8 cellular contexts compared by ENCODE assay signal in genomic region chr12:93785262-93786010, GRCh38.
DNase-seq lines count a peak whose midpoint lies in the region; ATAC-seq and TF ChIP-seq lines count a peak whose summit lies in the region.

No MANE protein-coding gene starts in this region.

- H3K27me3 Mint-ChIP-seq in WTC11 (ENCODE audit: low read depth), result no peaks in the 10 kb centered on the region

- no peaks in the 10 kb centered on the region for H3K27me3 ChIP-seq in dorsolateral prefrontal cortex
- no peaks in the 10 kb centered on the region for H3K27me3 ChIP-seq in thoracic aorta (replicated peaks; ENCODE audit: insufficient read depth)

- intact Hi-C loops in dorsolateral prefrontal cortex (cut with DNase I), result no loop called here

- POLR2A ChIA-PET in WTC11 (lab: Charles Lee), result no interaction called here

- peak overlapping the region in 3 of 59 donors; percentile 8 to 23 (median 22) for H3K4me3 ChIP-seq in dorsolateral prefrontal cortex
- peak overlapping the region; percentile 56 for H3K4me3 ChIP-seq in thoracic aorta

- DNase-seq in activated T-cell treated with anti-CD3 and anti-CD28 coated beads for 24 hours (ENCODE audit: low read depth) (peak; percentile 37), activated T-cell treated with anti-CD3 and anti-CD28 coated beads for 4 hours (no peak), WTC11 (ENCODE audit: low spot score) (no peak), dorsolateral prefrontal cortex (no peak), mucosa of gallbladder (ENCODE audit: low spot score) (peak; percentile 41), thoracic aorta (ENCODE audit: low spot score) (peak; percentile 45), cerebellum (ENCODE audit: low spot score) (no peak)

- peaks cover 25 to 42% of the 10 kb centered on the region in 2 donors for H3K4me1 ChIP-seq in thoracic aorta (ENCODE audit: control insufficient read depth in 1 of 2, low read depth in 2 of 2)

- 0 out of 2 replicates have a peak overlapping the region, but pooled peaks have one; percentile 30 for H3K27ac Mint-ChIP-seq in WTC11

- no peak for TF ChIP-seq CTCF in WTC11 (IDR thresholded peaks at IDR 0.05)
- TF ChIP-seq CTCF in dorsolateral prefrontal cortex (IDR thresholded peaks at IDR 0.05 in 54 of 56, conservative IDR thresholded peaks at IDR 0.05 in 2 of 56; ENCODE audit: low read depth in 1 of 56, partially characterized antibody in 56 of 56), result no peak
- no peak for TF ChIP-seq CTCF in thoracic aorta (IDR thresholded peaks at IDR 0.05)

- peaks cover 3% of the 10 kb centered on the region for H3K36me3 Mint-ChIP-seq in WTC11

- no peaks in the 10 kb centered on the region for H3K9me3 ChIP-seq in thoracic aorta

- H3K27ac ChIP-seq in dorsolateral prefrontal cortex (peak overlapping the region in 55 of 59 donors; percentile 1 to 86 (median 68)), thoracic aorta (peak overlapping the region; percentile 78 to 88)

- peaks cover 27% of the 10 kb centered on the region for H3K4me1 Mint-ChIP-seq in WTC11

- H3K4me3 Mint-ChIP-seq in WTC11, result no peak overlapping the region

- H3K9me3 Mint-ChIP-seq in WTC11, result peaks cover 15% of the 10 kb centered on the region

- no peaks in the 10 kb centered on the region for H3K36me3 ChIP-seq in thoracic aorta

- ATAC-seq in WTC11, result peak; percentile 73
- peak; percentile 97 for ATAC-seq in thoracic aorta (ENCODE audit: insufficient number of reproducible peaks, low FRiP score, low read depth)
- no peak for ATAC-seq in HG03045 (IDR thresholded peaks at IDR 0.05; ENCODE audit: unreplicated experiment)

- CTCF ChIA-PET in WTC11 (lab: Charles Lee), result interaction anchor here (0.9 to 1.4 kb wide), 5 partner anchors 17 to 317 kb away, joined by 3 to 5 read pairs (median 3); no protein-coding TSS in a partner anchor

TF ChIP-seq in WTC11, 78 proteins besides CTCF, POLR2A, EP300 and RAD21:
- TF ChIP-seq JUN (CRISPR knock-in tag; IDR thresholded peaks at IDR 0.05) (no peak), SMAD3 (CRISPR knock-in tag; IDR thresholded peaks at IDR 0.05; ENCODE audit: borderline replicate concordance) (no peak), ZNF512 (CRISPR knock-in tag; IDR thresholded peaks at IDR 0.05; ENCODE audit: borderline replicate concordance) (no peak), PRRX2 (CRISPR knock-in tag; IDR thresholded peaks at IDR 0.05) (no peak), TEAD1 (CRISPR knock-in tag; IDR thresholded peaks at IDR 0.05) (no peak), HMGA2 (CRISPR knock-in tag; IDR thresholded peaks at IDR 0.05) (no peak), HMGXB4 (CRISPR knock-in tag; IDR thresholded peaks at IDR 0.05) (no peak), ATF1 (CRISPR knock-in tag; IDR thresholded peaks at IDR 0.05) (no peak)
- TF ChIP-seq, protein P1, sequence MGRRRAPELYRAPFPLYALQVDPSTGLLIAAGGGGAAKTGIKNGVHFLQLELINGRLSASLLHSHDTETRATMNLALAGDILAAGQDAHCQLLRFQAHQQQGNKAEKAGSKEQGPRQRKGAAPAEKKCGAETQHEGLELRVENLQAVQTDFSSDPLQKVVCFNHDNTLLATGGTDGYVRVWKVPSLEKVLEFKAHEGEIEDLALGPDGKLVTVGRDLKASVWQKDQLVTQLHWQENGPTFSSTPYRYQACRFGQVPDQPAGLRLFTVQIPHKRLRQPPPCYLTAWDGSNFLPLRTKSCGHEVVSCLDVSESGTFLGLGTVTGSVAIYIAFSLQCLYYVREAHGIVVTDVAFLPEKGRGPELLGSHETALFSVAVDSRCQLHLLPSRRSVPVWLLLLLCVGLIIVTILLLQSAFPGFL (CRISPR knock-in tag; IDR thresholded peaks at IDR 0.05; ENCODE audit: borderline replicate concordance), result no peak
- TF ChIP-seq, protein P2, sequence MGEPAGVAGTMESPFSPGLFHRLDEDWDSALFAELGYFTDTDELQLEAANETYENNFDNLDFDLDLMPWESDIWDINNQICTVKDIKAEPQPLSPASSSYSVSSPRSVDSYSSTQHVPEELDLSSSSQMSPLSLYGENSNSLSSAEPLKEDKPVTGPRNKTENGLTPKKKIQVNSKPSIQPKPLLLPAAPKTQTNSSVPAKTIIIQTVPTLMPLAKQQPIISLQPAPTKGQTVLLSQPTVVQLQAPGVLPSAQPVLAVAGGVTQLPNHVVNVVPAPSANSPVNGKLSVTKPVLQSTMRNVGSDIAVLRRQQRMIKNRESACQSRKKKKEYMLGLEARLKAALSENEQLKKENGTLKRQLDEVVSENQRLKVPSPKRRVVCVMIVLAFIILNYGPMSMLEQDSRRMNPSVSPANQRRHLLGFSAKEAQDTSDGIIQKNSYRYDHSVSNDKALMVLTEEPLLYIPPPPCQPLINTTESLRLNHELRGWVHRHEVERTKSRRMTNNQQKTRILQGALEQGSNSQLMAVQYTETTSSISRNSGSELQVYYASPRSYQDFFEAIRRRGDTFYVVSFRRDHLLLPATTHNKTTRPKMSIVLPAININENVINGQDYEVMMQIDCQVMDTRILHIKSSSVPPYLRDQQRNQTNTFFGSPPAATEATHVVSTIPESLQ (CRISPR knock-in tag; IDR thresholded peaks at IDR 0.05), result no peak

Comparison
In these comparisons a context has a peak if more than half of its experiments do, and no peak if none do; other contexts are left out.
1. DNase-seq: peak in activated T-cell treated with anti-CD3 and anti-CD28 coated beads for 24 hours (single experiment), mucosa of gallbladder (single experiment) and thoracic aorta (single experiment); none in activated T-cell treated with anti-CD3 and anti-CD28 coated beads for 4 hours (single experiment), WTC11 (single experiment), dorsolateral prefrontal cortex (0 of 10) and cerebellum (single experiment).